In the genomic region with DNA sequence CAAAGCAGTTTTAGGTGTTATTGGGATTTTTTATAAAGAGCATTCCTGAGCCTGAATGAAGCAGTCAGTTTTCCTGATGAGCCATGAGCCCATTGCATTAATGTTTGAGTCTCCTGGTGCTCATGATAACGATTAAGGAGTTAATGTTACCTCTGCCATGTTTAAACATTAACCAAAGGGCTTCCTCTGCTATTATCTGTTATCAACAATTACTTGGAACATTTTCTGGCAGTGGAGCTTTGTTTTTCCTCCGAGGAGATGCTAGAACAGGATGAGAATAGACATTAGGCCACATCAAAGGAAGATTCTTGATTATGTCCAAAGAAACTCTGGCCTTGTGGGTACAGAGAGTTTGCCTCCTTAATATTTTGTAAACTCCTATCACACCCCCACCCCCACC, we compare ENCODE assay signal across 20 cellular contexts.
"Had no signal": no experiment of that assay in that cellular context is flagged by ENCODE, and none has a peak within 500 bp of the region (broad histone marks: within the 10 kb centered on the region; RNA-seq: fewer than 3 reads in every experiment).

No MANE protein-coding gene starts in this region.

- DNase-seq: activated CD4-positive, alpha-beta T cell treated with anti-CD3 and anti-CD28 coated beads for 4 hours; activated CD4-positive, alpha-beta T cell treated with anti-CD3 and anti-CD28 coated beads, Interleukin-2, amount 50 U/mL, for 48 hours; activated CD4-positive, CD25-positive, alpha-beta regulatory T cell; activated effector memory CD4-positive, alpha-beta T cell treated with anti-CD3 and anti-CD28 coated beads, Interleukin-2, amount 50 U/mL, for 16 hours; activated naive CD4-positive, alpha-beta T cell treated with anti-CD3 and anti-CD28 coated beads, Interleukin-2, amount 10 ng/mL, durations not matched to agents 7 days and 5 days; activated T-cell treated with anti-CD3 and anti-CD28 coated beads, Interleukin-2, amount 50 U/mL, for 72 hours; amygdala; foreskin keratinocyte; immature natural killer cell; naive thymus-derived CD8-positive, alpha-beta T cell; psoas muscle; right cardiac atrium; stimulated activated CD4-positive, alpha-beta T cell treated with anti-CD3 and anti-CD28 coated beads, Interleukin-1b, Interleukin-23, amount 100 ng/mL, for 48 hours; substantia nigra; T-helper 17 cell; thyroid gland; upper lobe of right lung had no signal

- H3K27me3 Mint-ChIP-seq: brain had no signal

- H3K27ac ChIP-seq: foreskin keratinocyte, psoas muscle, upper lobe of right lung had no signal

- H3K9me3 Mint-ChIP-seq: activated naive CD4-positive, alpha-beta T cell treated with anti-CD3 and anti-CD28 coated beads, Interleukin-2, amount 10 ng/mL, durations not matched to agents 7 days and 5 days; activated T-cell treated with anti-CD3 and anti-CD28 coated beads, Interleukin-2, amount 50 U/mL, for 72 hours; brain; naive thymus-derived CD8-positive, alpha-beta T cell; stimulated activated naive CD8-positive, alpha-beta T cell treated with anti-CD3 and anti-CD28 coated beads, Interleukin-15, Interleukin-2, amounts not matched to agents 100 ng/mL and 50 ng/mL, for 24 hours had no signal

- H3K4me3 ChIP-seq: lung, psoas muscle, thyroid gland, upper lobe of right lung had no signal

- H3K4me1 Mint-ChIP-seq: activated naive CD4-positive, alpha-beta T cell treated with anti-CD3 and anti-CD28 coated beads, Interleukin-2, amount 10 ng/mL, durations not matched to agents 7 days and 5 days; immature natural killer cell; naive thymus-derived CD8-positive, alpha-beta T cell had no signal

- H3K36me3 Mint-ChIP-seq: activated naive CD4-positive, alpha-beta T cell treated with anti-CD3 and anti-CD28 coated beads, Interleukin-2, amount 10 ng/mL, durations not matched to agents 7 days and 5 days; brain; naive thymus-derived CD8-positive, alpha-beta T cell had no signal

- H3K27me3 ChIP-seq: foreskin keratinocyte, thyroid gland, upper lobe of right lung had no signal

- H3K36me3 ChIP-seq: thyroid gland, upper lobe of right lung had no signal

- H3K9me3 ChIP-seq: psoas muscle, thyroid gland, upper lobe of right lung had no signal

- H3K4me1 ChIP-seq: foreskin keratinocyte had no signal

- ATAC-seq: activated T-cell treated with anti-CD3 and anti-CD28 coated beads, Interleukin-2, amount 50 U/mL, for 72 hours; foreskin keratinocyte; naive thymus-derived CD8-positive, alpha-beta T cell; psoas muscle; right cardiac atrium; T-helper 17 cell; upper lobe of right lung had no signal

- H3K27ac Mint-ChIP-seq: activated naive CD4-positive, alpha-beta T cell treated with anti-CD3 and anti-CD28 coated beads, Interleukin-2, amount 10 ng/mL, durations not matched to agents 7 days and 5 days; activated T-cell treated with anti-CD3 and anti-CD28 coated beads, Interleukin-2, amount 50 U/mL, for 72 hours; immature natural killer cell; naive thymus-derived CD8-positive, alpha-beta T cell; stimulated activated naive CD8-positive, alpha-beta T cell treated with anti-CD3 and anti-CD28 coated beads, Interleukin-15, Interleukin-2, amounts not matched to agents 100 ng/mL and 50 ng/mL, for 24 hours; T-helper 17 cell had no signal

- H3K4me3 Mint-ChIP-seq: activated naive CD4-positive, alpha-beta T cell treated with anti-CD3 and anti-CD28 coated beads, Interleukin-2, amount 10 ng/mL, durations not matched to agents 7 days and 5 days; activated T-cell treated with anti-CD3 and anti-CD28 coated beads, Interleukin-2, amount 50 U/mL, for 72 hours; brain; immature natural killer cell; naive thymus-derived CD8-positive, alpha-beta T cell; stimulated activated naive CD8-positive, alpha-beta T cell treated with anti-CD3 and anti-CD28 coated beads, Interleukin-15, Interleukin-2, amounts not matched to agents 100 ng/mL and 50 ng/mL, for 24 hours; T-helper 17 cell had no signal
